In genomic region chr10:102557569-102557968, GRCh38 we compare ENCODE assay signal across 32 cellular contexts.
"Had no signal": no experiment of that assay in that cellular context is flagged by ENCODE, and none has a peak within 500 bp of the region (broad histone marks: within the 10 kb centered on the region; RNA-seq: fewer than 3 reads in every experiment).

No MANE protein-coding gene starts in this region.

- H3K4me2 ChIP-seq: KMS-11, PC-9 had no signal

- H3K9ac ChIP-seq: KMS-11 had no signal

- H3K4me3 Mint-ChIP-seq: activated CD4-positive, alpha-beta T cell treated with anti-CD3 and anti-CD28 coated beads, Interleukin-2, amount 10 ng/mL, durations not matched to agents 24 days and 14 days; activated CD8-positive, alpha-beta T cell treated with anti-CD3 and anti-CD28 coated beads, Interleukin-2, amount 10 ng/mL, durations not matched to agents 7 days and 5 days; activated naive CD4-positive, alpha-beta T cell treated with anti-CD3 and anti-CD28 coated beads for 36 hours; activated naive CD8-positive, alpha-beta T cell treated with anti-CD3 and anti-CD28 coated beads for 36 hours; activated T-cell treated with anti-CD3 and anti-CD28 coated beads, Interleukin-2, amount 50 U/mL, for 24 hours; T-cell; T-helper 17 cell had no signal

- ATAC-seq: activated CD8-positive, alpha-beta T cell treated with anti-CD3 and anti-CD28 coated beads, Interleukin-2, amount 10 ng/mL, durations not matched to agents 7 days and 5 days; body of pancreas; Right ventricle myocardium inferior; SK-N-SH treated with all-trans-retinoic acid at 6 μM for 48 hours; T-cell; T-helper 17 cell had no signal

- H3K27me3 Mint-ChIP-seq: activated CD4-positive, alpha-beta T cell treated with anti-CD3 and anti-CD28 coated beads, Interleukin-2, amount 10 ng/mL, durations not matched to agents 24 days and 14 days; activated naive CD8-positive, alpha-beta T cell treated with anti-CD3 and anti-CD28 coated beads for 36 hours; activated T-cell treated with anti-CD3 and anti-CD28 coated beads, Interleukin-2, amount 50 U/mL, for 24 hours; T-cell; T-helper 17 cell had no signal

- H3K9me3 ChIP-seq: ascending aorta, body of pancreas, breast epithelium had no signal

- H3K36me3 Mint-ChIP-seq: activated naive CD8-positive, alpha-beta T cell treated with anti-CD3 and anti-CD28 coated beads for 36 hours had no signal

- H3K4me3 ChIP-seq: ascending aorta, body of pancreas, breast epithelium, PC-9 had no signal

- FAIRE-seq: RCC 7860 had no signal

- H2AFZ ChIP-seq: PC-9 had no signal

- H3K4me1 ChIP-seq: body of pancreas, breast epithelium had no signal

- H3K27me3 ChIP-seq: ascending aorta, body of pancreas, breast epithelium had no signal

- DNase-seq: activated CD4-positive, alpha-beta T cell treated with anti-CD3 and anti-CD28 coated beads for 1 hour; activated CD4-positive, alpha-beta T cell treated with anti-CD3 and anti-CD28 coated beads, Interleukin-2, amount 10 ng/mL, durations not matched to agents 24 days and 14 days; activated CD4-positive, alpha-beta T cell treated with anti-CD3 and anti-CD28 coated beads, Interleukin-2, amount 50 U/mL, for 48 hours; activated CD4-positive, CD25-positive, alpha-beta regulatory T cell; activated CD8-positive, alpha-beta T cell treated with anti-CD3 and anti-CD28 coated beads, Interleukin-2, amount 10 ng/mL, durations not matched to agents 7 days and 5 days; activated gamma-delta T cell treated with Interleukin-2 at 50 U/mL for 16 hours; activated naive CD4-positive, alpha-beta T cell treated with anti-CD3 and anti-CD28 coated beads for 36 hours; activated naive CD8-positive, alpha-beta T cell treated with anti-CD3 and anti-CD28 coated beads for 36 hours; activated T-cell treated with anti-CD3 and anti-CD28 coated beads, Interleukin-2, amount 50 U/mL, for 24 hours; amniotic stem cell; body of pancreas; MM.1S; MV-4-11; NCI-H1092; NCI-H1436 treated with DMSO at 0.1 percent for 48 hours; NCI-H1694 treated with DMSO at 0.1 percent for 48 hours; NCI-H2029; NCI-H510A; NCI-H526; NCI-H748 treated with DMSO at 0.1 percent for 48 hours; PC-9; SIG-M5; T-cell; T-helper 17 cell; T-helper 9 cell had no signal

- H3K9me3 Mint-ChIP-seq: activated CD4-positive, alpha-beta T cell treated with anti-CD3 and anti-CD28 coated beads, Interleukin-2, amount 10 ng/mL, durations not matched to agents 24 days and 14 days; activated naive CD4-positive, alpha-beta T cell treated with anti-CD3 and anti-CD28 coated beads for 36 hours; activated naive CD8-positive, alpha-beta T cell treated with anti-CD3 and anti-CD28 coated beads for 36 hours; activated T-cell treated with anti-CD3 and anti-CD28 coated beads, Interleukin-2, amount 50 U/mL, for 24 hours; T-cell had no signal

- H3K27ac Mint-ChIP-seq: activated CD4-positive, alpha-beta T cell treated with anti-CD3 and anti-CD28 coated beads, Interleukin-2, amount 10 ng/mL, durations not matched to agents 24 days and 14 days; activated CD8-positive, alpha-beta T cell treated with anti-CD3 and anti-CD28 coated beads, Interleukin-2, amount 10 ng/mL, durations not matched to agents 7 days and 5 days; activated naive CD4-positive, alpha-beta T cell treated with anti-CD3 and anti-CD28 coated beads for 36 hours; activated naive CD8-positive, alpha-beta T cell treated with anti-CD3 and anti-CD28 coated beads for 36 hours; activated T-cell treated with anti-CD3 and anti-CD28 coated beads, Interleukin-2, amount 50 U/mL, for 24 hours; T-cell; T-helper 17 cell had no signal

- H3K27ac ChIP-seq: ascending aorta, body of pancreas, breast epithelium, KMS-11, PC-9, VCaP had no signal

- H3K36me3 ChIP-seq: ascending aorta, breast epithelium had no signal
